In the genomic region with DNA sequence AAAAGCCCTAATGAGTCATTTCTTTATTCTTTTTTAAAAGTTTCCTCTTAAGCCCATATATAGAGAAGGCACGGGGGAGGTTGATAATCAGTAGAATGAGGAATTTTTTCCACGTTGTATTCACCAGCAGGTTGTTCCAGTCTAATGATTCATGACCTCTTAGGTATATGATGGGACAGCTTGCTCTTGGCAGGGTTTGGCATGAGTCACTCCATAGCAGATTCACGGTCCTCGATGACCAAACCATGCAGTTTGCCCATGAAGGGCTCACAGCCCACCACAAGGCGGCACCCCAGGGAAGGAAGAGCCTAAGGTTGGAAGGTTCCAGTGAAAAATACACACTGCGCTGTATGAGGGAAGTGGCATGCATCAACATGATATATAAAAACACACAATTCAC, we compare ENCODE assay signal across 8 cellular contexts.
DNase-seq lines count a peak whose midpoint lies in the region; ATAC-seq and TF ChIP-seq lines count a peak whose summit lies in the region.

No MANE protein-coding gene starts in this region.

- ATAC-seq in GM19467 (IDR thresholded peaks at IDR 0.05; ENCODE audit: unreplicated experiment) (no peak), natural killer cell (no peak)

- no peaks in the 10 kb centered on the region for H3K27me3 ChIP-seq in CD8-positive, alpha-beta memory T cell (ENCODE audit: insufficient read depth, low read length, poor library complexity, severe bottlenecking)

- CTCF ChIA-PET in CD8-positive, alpha-beta memory T cell (lab: Charles Lee), result interaction anchor here (0.9 kb wide), 1 partner anchor 20 kb away, joined by 3 read pairs; no protein-coding TSS in a partner anchor

- H3K27ac Mint-ChIP-seq in CD8-positive, alpha-beta memory T cell, result peak overlapping the region in 1 of 8 donors; percentile 50
- H3K27ac Mint-ChIP-seq in natural killer cell, result no peak overlapping the region

- no peak overlapping the region for H3K4me3 ChIP-seq in LNCaP clone FGC (ENCODE audit: low read depth, low read length)
- no peak overlapping the region for H3K4me3 ChIP-seq in fibroblast of mammary gland (ENCODE audit: control insufficient read depth, low read depth, low read length)
- H3K4me3 ChIP-seq in CD8-positive, alpha-beta memory T cell (ENCODE audit: low read length), result no peak overlapping the region

- H3K9me3 Mint-ChIP-seq in CD8-positive, alpha-beta memory T cell, result peaks cover 0 to 2% (median 0%) of the 10 kb centered on the region in 5 donors
- no peaks in the 10 kb centered on the region for H3K9me3 Mint-ChIP-seq in natural killer cell

- POLR2A ChIA-PET in CD8-positive, alpha-beta memory T cell (lab: Charles Lee), result no interaction called here

- no peaks in the 10 kb centered on the region for H3K9me3 ChIP-seq in CD8-positive, alpha-beta memory T cell (ENCODE audit: low read length)

- in situ Hi-C loops in Caki2 (cut with HindIII; ENCODE audit: low pct_unique_long_range_greater_than_20kb, low sequenced_read_pairs), result no loop called here

- peaks cover 0 to 2% (median 0%) of the 10 kb centered on the region in 3 donors for H3K36me3 Mint-ChIP-seq in CD8-positive, alpha-beta memory T cell
- H3K36me3 Mint-ChIP-seq in natural killer cell, result no peaks in the 10 kb centered on the region

- H3K4me1 ChIP-seq in CD8-positive, alpha-beta memory T cell (ENCODE audit: insufficient read depth, low read length), result no peaks in the 10 kb centered on the region

- no peaks in the 10 kb centered on the region for H3K36me3 ChIP-seq in CD8-positive, alpha-beta memory T cell (ENCODE audit: insufficient read depth, low read length)

- no peak overlapping the region for H3K27ac ChIP-seq in CD8-positive, alpha-beta memory T cell (ENCODE audit: low read depth, low read length)

- intact Hi-C loops in natural killer cell (cut with micrococcal nuclease), result no loop called here

- no peaks in the 10 kb centered on the region for H3K27me3 Mint-ChIP-seq in CD8-positive, alpha-beta memory T cell
- peaks cover 0 to 7% of the 10 kb centered on the region in 2 donors for H3K27me3 Mint-ChIP-seq in natural killer cell (ENCODE audit: low read depth in 2 of 2)

- H3K4me1 Mint-ChIP-seq in CD8-positive, alpha-beta memory T cell, result peaks cover 1 to 10% (median 3%) of the 10 kb centered on the region in 3 donors
- H3K4me1 Mint-ChIP-seq in natural killer cell, result no peaks in the 10 kb centered on the region

- DNase-seq in Caki2 (ENCODE audit: low read depth) (peak; percentile 90), LNCaP clone FGC (ENCODE audit: low read depth) (no peak), fibroblast of mammary gland (ENCODE audit: low read depth) (peak; percentile 95), natural killer cell (no peak)
- DNase-seq in activated CD4-positive, alpha-beta T cell treated with anti-CD3 and anti-CD28 coated beads, Interleukin-2, amount 50 U/mL, for 4 hours, result peak; percentile 49 to 61
- peak; percentile 44 to 50 for DNase-seq in stimulated activated CD4-positive, alpha-beta T cell treated with anti-CD3 and anti-CD28 coated beads, Interleukin-4, amount 100 ng/mL, for 48 hours (ENCODE audit: low read depth in 2 of 2)
- no peak for DNase-seq in CD8-positive, alpha-beta memory T cell

- TF ChIP-seq CTCF in LNCaP clone FGC (IDR thresholded peaks at IDR 0.05; ENCODE audit: control insufficient read depth, extremely low read depth, insufficient read depth) (peak; percentile 28; the same call in 1 of the 2 replicates), fibroblast of mammary gland (conservative IDR thresholded peaks at IDR 0.05; ENCODE audit: control insufficient read depth, insufficient read depth, low read depth, low read length) (peak; percentile 81), natural killer cell (IDR thresholded peaks at IDR 0.05) (no peak)

- no peak overlapping the region for H3K4me3 Mint-ChIP-seq in CD8-positive, alpha-beta memory T cell
- H3K4me3 Mint-ChIP-seq in natural killer cell, result no peak overlapping the region

Comparison
In these comparisons a context has a peak if more than half of its experiments do, and no peak if none do; other contexts are left out.
1. DNase-seq: peak in Caki2 (single experiment), activated CD4-positive, alpha-beta T cell treated with anti-CD3 and anti-CD28 coated beads, Interleukin-2, amount 50 U/mL, for 4 hours (2 of 2), fibroblast of mammary gland (single experiment) and stimulated activated CD4-positive, alpha-beta T cell treated with anti-CD3 and anti-CD28 coated beads, Interleukin-4, amount 100 ng/mL, for 48 hours (2 of 2); none in LNCaP clone FGC (single experiment), CD8-positive, alpha-beta memory T cell (0 of 5) and natural killer cell (single experiment).